24 cellular contexts compared by ENCODE assay signal in the genomic region with DNA sequence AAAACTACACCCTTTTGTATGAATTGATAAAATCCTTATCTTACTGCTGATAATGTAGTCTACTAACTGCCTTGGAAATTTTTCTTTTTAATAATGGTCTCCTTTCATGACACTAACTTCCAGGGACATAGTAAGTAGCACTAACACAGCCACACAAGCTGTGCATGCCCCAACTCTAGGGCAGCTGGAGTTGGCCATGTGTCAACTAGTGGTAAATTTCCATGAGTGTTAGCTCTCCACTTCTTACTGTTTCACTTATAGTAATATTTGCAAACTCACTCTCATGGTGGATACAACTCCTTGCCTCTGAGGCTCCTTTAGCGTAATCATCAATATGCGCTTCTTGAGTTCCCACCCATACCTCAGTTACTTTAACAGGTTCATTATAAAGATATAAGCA. TPM values are rescaled to one million over a fixed set of nuclear protein-coding genes. Genes with fewer than 3 reads are reported as not detected.
"Had no signal": no experiment of that assay in that cellular context is flagged by ENCODE, and none has a peak within 500 bp of the region (broad histone marks: within the 10 kb centered on the region; RNA-seq: fewer than 3 reads in every experiment).

No MANE protein-coding gene starts in this region.

- H3K9me3 Mint-ChIP-seq: activated CD4-positive, alpha-beta memory T cell treated with anti-CD3 and anti-CD28 coated beads, Interleukin-2, amount 10 ng/mL, durations not matched to agents 7 days and 5 days; activated naive CD4-positive, alpha-beta T cell treated with anti-CD3 and anti-CD28 coated beads, Interleukin-2, amount 50 U/mL, for 24 hours; activated T-cell treated with anti-CD3 and anti-CD28 coated beads, Interleukin-2, amount 50 U/mL, for 4 hours; stimulated activated naive B cell treated with anti-CD40 and anti-IgM and Interleukin-4, amounts not matched to agents 10 μg/mL and 1 μg/mL and 100 μg/mL, for 72 hours had no signal

- H3K4me3 ChIP-seq: adrenal gland, gastroesophageal sphincter, heart right ventricle, skin epidermis, tibial artery, vagina had no signal

- H3K9me3 ChIP-seq: adrenal gland, gastroesophageal sphincter, heart right ventricle, neutrophil, tibial artery, vagina had no signal

- H3K36me3 ChIP-seq: adrenal gland, gastroesophageal sphincter, heart right ventricle, neutrophil, tibial artery, vagina had no signal

- H3K4me1 Mint-ChIP-seq: activated CD4-positive, alpha-beta memory T cell treated with anti-CD3 and anti-CD28 coated beads, Interleukin-2, amount 10 ng/mL, durations not matched to agents 7 days and 5 days; activated naive CD4-positive, alpha-beta T cell treated with anti-CD3 and anti-CD28 coated beads, Interleukin-2, amount 50 U/mL, for 24 hours; stimulated activated naive B cell treated with anti-CD40 and anti-IgM and Interleukin-4, amounts not matched to agents 10 μg/mL and 1 μg/mL and 100 μg/mL, for 72 hours had no signal

- H3K27me3 ChIP-seq: adrenal gland, gastroesophageal sphincter, heart right ventricle, neutrophil, tibial artery, vagina had no signal

- H3K27ac ChIP-seq: adrenal gland, gastroesophageal sphincter, heart right ventricle, neutrophil, vagina, VCaP had no signal

- H3K27ac Mint-ChIP-seq: activated CD4-positive, alpha-beta memory T cell treated with anti-CD3 and anti-CD28 coated beads, Interleukin-2, amount 10 ng/mL, durations not matched to agents 7 days and 5 days; activated naive CD4-positive, alpha-beta T cell treated with anti-CD3 and anti-CD28 coated beads, Interleukin-2, amount 50 U/mL, for 24 hours; endodermal cell; naive thymus-derived CD4-positive, alpha-beta T cell; stimulated activated naive B cell treated with anti-CD40 and anti-IgM and Interleukin-4, amounts not matched to agents 10 μg/mL and 1 μg/mL and 100 μg/mL, for 72 hours had no signal

- H3K4me3 Mint-ChIP-seq: activated CD4-positive, alpha-beta memory T cell treated with anti-CD3 and anti-CD28 coated beads, Interleukin-2, amount 10 ng/mL, durations not matched to agents 7 days and 5 days; activated naive CD4-positive, alpha-beta T cell treated with anti-CD3 and anti-CD28 coated beads, Interleukin-2, amount 50 U/mL, for 24 hours; activated T-cell treated with anti-CD3 and anti-CD28 coated beads, Interleukin-2, amount 50 U/mL, for 4 hours; endodermal cell; naive thymus-derived CD4-positive, alpha-beta T cell; stimulated activated naive B cell treated with anti-CD40 and anti-IgM and Interleukin-4, amounts not matched to agents 10 μg/mL and 1 μg/mL and 100 μg/mL, for 72 hours had no signal

- DNase-seq: activated CD4-positive, alpha-beta memory T cell treated with anti-CD3 and anti-CD28 coated beads, Interleukin-2, amount 10 ng/mL, durations not matched to agents 7 days and 5 days; activated CD4-positive, alpha-beta T cell treated with anti-CD3 and anti-CD28 coated beads for 4 hours; activated effector memory CD4-positive, alpha-beta T cell treated with anti-CD3 and anti-CD28 coated beads, Interleukin-2, amount 50 U/mL, for 16 hours; activated T-cell treated with anti-CD3 and anti-CD28 coated beads, Interleukin-2, amount 50 U/mL, for 4 hours; adrenal gland; endodermal cell; erythroblast; heart right ventricle; left colon; naive thymus-derived CD4-positive, alpha-beta T cell; posterior cingulate gyrus; stimulated activated CD4-positive, alpha-beta T cell treated with anti-CD3 and anti-CD28 coated beads, Interleukin-15, amount 100 ng/mL, for 24 hours; stimulated activated CD4-positive, alpha-beta T cell treated with anti-CD3 and anti-CD28 coated beads, Interleukin-4, amount 100 ng/mL, for 1 hour; stimulated activated naive B cell treated with anti-CD40 and anti-IgM and Interleukin-4, amounts not matched to agents 10 μg/mL and 1 μg/mL and 100 μg/mL, for 72 hours; tibial artery had no signal

- H3K4me1 ChIP-seq: adrenal gland, gastroesophageal sphincter, heart right ventricle, vagina had no signal

- H3K36me3 Mint-ChIP-seq: activated naive CD4-positive, alpha-beta T cell treated with anti-CD3 and anti-CD28 coated beads, Interleukin-2, amount 50 U/mL, for 24 hours; naive thymus-derived CD4-positive, alpha-beta T cell; stimulated activated naive B cell treated with anti-CD40 and anti-IgM and Interleukin-4, amounts not matched to agents 10 μg/mL and 1 μg/mL and 100 μg/mL, for 72 hours had no signal

RNA-seq across cellular contexts. Expression of gene LGR5, which starts 38.0 kb away (rescaled TPM):
- total RNA-seq: activated CD4-positive, alpha-beta memory T cell treated with anti-CD3 and anti-CD28 coated beads, Interleukin-2, amount 10 ng/mL, durations not matched to agents 7 days and 5 days; activated T-cell treated with anti-CD3 and anti-CD28 coated beads, Interleukin-2, amount 50 U/mL, for 4 hours; dermis microvascular lymphatic vessel endothelial cell; lung microvascular endothelial cell; mononuclear cell; naive thymus-derived CD4-positive, alpha-beta T cell had no signal
- polyA plus RNA-seq: naive thymus-derived CD4-positive, alpha-beta T cell had no signal
